1 cellular context compared by ENCODE assay signal in genomic region chr6:134415194-134415593, GRCh38.
TF ChIP-seq lines count a peak whose summit lies in the region.

No MANE protein-coding gene starts in this region.

TF ChIP-seq in GM23338, 12 proteins besides CTCF, POLR2A, EP300 and RAD21 (continued from another document):
- TF ChIP-seq, protein P1, sequence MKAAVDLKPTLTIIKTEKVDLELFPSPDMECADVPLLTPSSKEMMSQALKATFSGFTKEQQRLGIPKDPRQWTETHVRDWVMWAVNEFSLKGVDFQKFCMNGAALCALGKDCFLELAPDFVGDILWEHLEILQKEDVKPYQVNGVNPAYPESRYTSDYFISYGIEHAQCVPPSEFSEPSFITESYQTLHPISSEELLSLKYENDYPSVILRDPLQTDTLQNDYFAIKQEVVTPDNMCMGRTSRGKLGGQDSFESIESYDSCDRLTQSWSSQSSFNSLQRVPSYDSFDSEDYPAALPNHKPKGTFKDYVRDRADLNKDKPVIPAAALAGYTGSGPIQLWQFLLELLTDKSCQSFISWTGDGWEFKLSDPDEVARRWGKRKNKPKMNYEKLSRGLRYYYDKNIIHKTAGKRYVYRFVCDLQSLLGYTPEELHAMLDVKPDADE (IDR thresholded peaks at IDR 0.05), result no peak
- no peak for TF ChIP-seq POLR2AphosphoS5 (IDR thresholded peaks at IDR 0.05; ENCODE audit: low read depth)
- TF ChIP-seq EZH2 (IDR thresholded peaks at IDR 0.05; ENCODE audit: low read depth, unreplicated experiment), result no peak
- no peak for TF ChIP-seq ZNF331 (CRISPR knock-in tag; IDR thresholded peaks at IDR 0.05; ENCODE audit: low read depth)
- TF ChIP-seq CREB1 (CRISPR knock-in tag; IDR thresholded peaks at IDR 0.05; ENCODE audit: low read depth), result no peak
- TF ChIP-seq JUNB (IDR thresholded peaks at IDR 0.05; ENCODE audit: unreplicated experiment), result no peak
- TF ChIP-seq EZH2phosphoT487 (IDR thresholded peaks at IDR 0.05; ENCODE audit: unreplicated experiment), result no peak
- TF ChIP-seq, protein P2, sequence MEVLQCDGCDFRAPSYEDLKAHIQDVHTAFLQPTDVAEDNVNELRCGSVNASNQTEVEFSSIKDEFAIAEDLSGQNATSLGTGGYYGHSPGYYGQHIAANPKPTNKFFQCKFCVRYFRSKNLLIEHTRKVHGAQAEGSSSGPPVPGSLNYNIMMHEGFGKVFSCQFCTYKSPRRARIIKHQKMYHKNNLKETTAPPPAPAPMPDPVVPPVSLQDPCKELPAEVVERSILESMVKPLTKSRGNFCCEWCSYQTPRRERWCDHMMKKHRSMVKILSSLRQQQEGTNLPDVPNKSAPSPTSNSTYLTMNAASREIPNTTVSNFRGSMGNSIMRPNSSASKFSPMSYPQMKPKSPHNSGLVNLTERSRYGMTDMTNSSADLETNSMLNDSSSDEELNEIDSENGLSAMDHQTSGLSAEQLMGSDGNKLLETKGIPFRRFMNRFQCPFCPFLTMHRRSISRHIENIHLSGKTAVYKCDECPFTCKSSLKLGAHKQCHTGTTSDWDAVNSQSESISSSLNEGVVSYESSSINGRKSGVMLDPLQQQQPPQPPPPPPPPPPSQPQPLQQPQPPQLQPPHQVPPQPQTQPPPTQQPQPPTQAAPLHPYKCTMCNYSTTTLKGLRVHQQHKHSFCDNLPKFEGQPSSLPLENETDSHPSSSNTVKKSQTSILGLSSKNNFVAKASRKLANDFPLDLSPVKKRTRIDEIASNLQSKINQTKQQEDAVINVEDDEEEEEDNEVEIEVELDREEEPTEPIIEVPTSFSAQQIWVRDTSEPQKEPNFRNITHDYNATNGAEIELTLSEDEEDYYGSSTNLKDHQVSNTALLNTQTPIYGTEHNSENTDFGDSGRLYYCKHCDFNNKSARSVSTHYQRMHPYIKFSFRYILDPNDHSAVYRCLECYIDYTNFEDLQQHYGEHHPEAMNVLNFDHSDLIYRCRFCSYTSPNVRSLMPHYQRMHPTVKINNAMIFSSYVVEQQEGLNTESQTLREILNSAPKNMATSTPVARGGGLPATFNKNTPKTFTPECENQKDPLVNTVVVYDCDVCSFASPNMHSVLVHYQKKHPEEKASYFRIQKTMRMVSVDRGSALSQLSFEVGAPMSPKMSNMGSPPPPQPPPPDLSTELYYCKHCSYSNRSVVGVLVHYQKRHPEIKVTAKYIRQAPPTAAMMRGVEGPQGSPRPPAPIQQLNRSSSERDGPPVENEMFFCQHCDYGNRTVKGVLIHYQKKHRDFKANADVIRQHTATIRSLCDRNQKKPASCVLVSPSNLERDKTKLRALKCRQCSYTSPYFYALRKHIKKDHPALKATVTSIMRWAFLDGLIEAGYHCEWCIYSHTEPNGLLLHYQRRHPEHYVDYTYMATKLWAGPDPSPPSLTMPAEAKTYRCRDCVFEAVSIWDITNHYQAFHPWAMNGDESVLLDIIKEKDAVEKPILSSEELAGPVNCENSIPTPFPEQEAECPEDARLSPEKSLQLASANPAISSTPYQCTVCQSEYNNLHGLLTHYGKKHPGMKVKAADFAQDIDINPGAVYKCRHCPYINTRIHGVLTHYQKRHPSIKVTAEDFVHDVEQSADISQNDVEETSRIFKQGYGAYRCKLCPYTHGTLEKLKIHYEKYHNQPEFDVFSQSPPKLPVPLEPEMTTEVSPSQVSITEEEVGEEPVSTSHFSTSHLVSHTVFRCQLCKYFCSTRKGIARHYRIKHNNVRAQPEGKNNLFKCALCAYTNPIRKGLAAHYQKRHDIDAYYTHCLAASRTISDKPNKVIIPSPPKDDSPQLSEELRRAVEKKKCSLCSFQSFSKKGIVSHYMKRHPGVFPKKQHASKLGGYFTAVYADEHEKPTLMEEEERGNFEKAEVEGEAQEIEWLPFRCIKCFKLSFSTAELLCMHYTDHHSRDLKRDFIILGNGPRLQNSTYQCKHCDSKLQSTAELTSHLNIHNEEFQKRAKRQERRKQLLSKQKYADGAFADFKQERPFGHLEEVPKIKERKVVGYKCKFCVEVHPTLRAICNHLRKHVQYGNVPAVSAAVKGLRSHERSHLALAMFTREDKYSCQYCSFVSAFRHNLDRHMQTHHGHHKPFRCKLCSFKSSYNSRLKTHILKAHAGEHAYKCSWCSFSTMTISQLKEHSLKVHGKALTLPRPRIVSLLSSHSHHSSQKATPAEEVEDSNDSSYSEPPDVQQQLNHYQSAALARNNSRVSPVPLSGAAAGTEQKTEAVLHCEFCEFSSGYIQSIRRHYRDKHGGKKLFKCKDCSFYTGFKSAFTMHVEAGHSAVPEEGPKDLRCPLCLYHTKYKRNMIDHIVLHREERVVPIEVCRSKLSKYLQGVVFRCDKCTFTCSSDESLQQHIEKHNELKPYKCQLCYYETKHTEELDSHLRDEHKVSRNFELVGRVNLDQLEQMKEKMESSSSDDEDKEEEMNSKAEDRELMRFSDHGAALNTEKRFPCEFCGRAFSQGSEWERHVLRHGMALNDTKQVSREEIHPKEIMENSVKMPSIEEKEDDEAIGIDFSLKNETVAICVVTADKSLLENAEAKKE (CRISPR knock-in tag; IDR thresholded peaks at IDR 0.05), result no peak
- TF ChIP-seq REST (IDR thresholded peaks at IDR 0.05; ENCODE audit: unreplicated experiment), result no peak
- no peak for TF ChIP-seq STAT1 (IDR thresholded peaks at IDR 0.05; ENCODE audit: unreplicated experiment)
